Comparison of ENCODE assay signal across 5 cellular contexts in the genomic region with DNA sequence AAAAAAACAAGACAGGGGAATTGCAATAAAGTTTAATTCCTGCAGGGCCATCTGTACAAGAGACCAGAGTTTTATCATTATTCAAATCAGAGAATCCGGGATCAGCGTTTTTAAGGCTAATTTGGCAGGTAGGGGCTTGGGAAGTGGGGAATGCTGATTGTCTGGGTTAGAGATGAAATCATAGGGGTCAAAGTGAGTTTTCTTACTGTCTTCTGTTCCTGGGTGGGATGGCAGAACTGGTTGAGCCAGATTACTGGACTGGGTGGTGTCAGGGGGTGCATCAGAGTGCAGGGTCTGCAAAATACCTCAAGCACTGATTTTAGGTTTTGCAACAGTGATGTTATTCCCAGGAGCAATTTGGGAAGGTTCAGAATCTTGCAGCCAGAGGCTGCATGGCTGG. TPM values are rescaled to one million over a fixed set of nuclear protein-coding genes. Genes with fewer than 3 reads are reported as not detected.
"Had no signal": no experiment of that assay in that cellular context is flagged by ENCODE, and none has a peak within 500 bp of the region (broad histone marks: within the 10 kb centered on the region; RNA-seq: fewer than 3 reads in every experiment).

No MANE protein-coding gene starts in this region.

RNA-seq across cellular contexts. Expression of gene HCAR3, which starts 6.3 kb away (rescaled TPM):
- total RNA-seq: LHCN-M2, MCF 10A, OCI-LY7, SK-MEL-5 had no signal
- polyA plus RNA-seq: SK-N-SH had no signal

RNA-seq across cellular contexts. Expression of gene HCAR2, which starts 7.2 kb away (rescaled TPM):
- total RNA-seq: LHCN-M2, OCI-LY7, SK-MEL-5 had no signal
- polyA plus RNA-seq: SK-N-SH had no signal

RNA-seq across cellular contexts. Expression of gene HCAR1, which starts 20.3 kb away (rescaled TPM):
- total RNA-seq: LHCN-M2, MCF 10A, SK-MEL-5 had no signal
- polyA plus RNA-seq: SK-N-SH had no signal
